ENCODE assay signal across 8 cellular contexts in genomic region chr20:5119435-5120188, GRCh38. TPM values are rescaled to one million over a fixed set of nuclear protein-coding genes. Genes with fewer than 3 reads are reported as not detected.
DNase-seq lines count a peak whose midpoint lies in the region; ATAC-seq, FAIRE-seq and TF ChIP-seq lines count a peak whose summit lies in the region.

Gene PCNA, minus strand, starts transcription at chr20:5119958. Its CDS starts 160 bp downstream, at chr20:5119798.

- no peaks in the 10 kb centered on the region for H3K27me3 ChIP-seq in bronchial epithelial cell (ENCODE audit: control insufficient read depth, insufficient read depth, low read length)
- no peaks in the 10 kb centered on the region for H3K27me3 ChIP-seq in iPS-20b (ENCODE audit: insufficient read depth, low read length)
- no peaks in the 10 kb centered on the region for H3K27me3 ChIP-seq in small intestine (ENCODE audit: control insufficient read depth in 2 of 2, insufficient read depth in 2 of 2, low read length in 2 of 2)

- peak within 1 kb of the TSS; percentile 100 for H3K27ac ChIP-seq in iPS-20b (ENCODE audit: low read length)
- H3K27ac ChIP-seq in small intestine (ENCODE audit: low read depth in 1 of 2, low read length in 1 of 2): peak within 1 kb of the TSS; percentile 62 to 92

- H3K9me3 ChIP-seq in iPS-20b (ENCODE audit: insufficient read depth, low read depth, low read length) (no peaks in the 10 kb centered on the region), small intestine (ENCODE audit: control insufficient read depth, low read depth) (no peaks in the 10 kb centered on the region)

- H3K4me1 ChIP-seq in iPS-20b (ENCODE audit: insufficient read depth, low read length) (peaks cover 12% of the 10 kb centered on the region; the same call in 1 of the 2 replicates), small intestine (ENCODE audit: control insufficient read depth in 2 of 2, insufficient read depth in 1 of 2, low read depth in 1 of 2, low read length in 1 of 2) (peaks cover 3% of the 10 kb centered on the region in 2 donors)

- peak; percentile 71 for DNase-seq in AG04449 (ENCODE audit: low read depth, low spot score)
- DNase-seq in NCI-H2227 treated with DMSO at 0.1 percent for 48 hours (lab: John Stamatoyannopoulos, UW): peak; percentile 98
- DNase-seq in bronchial epithelial cell (ENCODE audit: low read depth): peak; percentile 93
- peak; percentile 99 for DNase-seq in small intestine

- TF ChIP-seq CTCF in AG04449 (IDR thresholded peaks at IDR 0.05; ENCODE audit: insufficient read depth, low read length, missing control alignments) (no peak), WI38 (IDR thresholded peaks at IDR 0.05; ENCODE audit: low read depth, low read length) (no peak), bronchial epithelial cell (IDR thresholded peaks at IDR 0.05; ENCODE audit: insufficient read depth, low read length, severe bottlenecking) (no peak)

- FAIRE-seq in bronchial epithelial cell (lab: Jason Lieb, UNC) (no peak), small intestine (lab: Jason Lieb, UNC) (no peak)

- peak; percentile 96 for ATAC-seq in GM18907 (IDR thresholded peaks at IDR 0.05; ENCODE audit: unreplicated experiment)
- peak; percentile 95 for ATAC-seq in HG03159 (IDR thresholded peaks at IDR 0.05; ENCODE audit: unreplicated experiment)

- H3K36me3 ChIP-seq in bronchial epithelial cell (ENCODE audit: control insufficient read depth, insufficient read depth, low read length): peaks cover 8% of the 10 kb centered on the region
- peaks cover 45% of the 10 kb centered on the region for H3K36me3 ChIP-seq in iPS-20b (ENCODE audit: insufficient read depth, low read depth, low read length)
- H3K36me3 ChIP-seq in small intestine (ENCODE audit: control insufficient read depth in 2 of 2, insufficient read depth in 2 of 2, low read length in 2 of 2): peaks cover 4 to 5% of the 10 kb centered on the region in 2 donors

- CTCF ChIA-PET in AG04449 (lab: Yijun Ruan, JAX): interaction anchor here (1.0 to 3.3 kb wide), 5 partner anchors 9 to 74 kb away, joined by 4 to 30 read pairs (median 5); no protein-coding TSS in a partner anchor

- WGBS in small intestine, 3 donors: 0% methylated on average over 47 to 72 of the region's 72 CpGs

- peak within 1 kb of the TSS; percentile 95 for H3K4me3 ChIP-seq in AG04449 (ENCODE audit: low read depth, low read length)
- H3K4me3 ChIP-seq in WI38 (ENCODE audit: low read depth, low read length): peak within 1 kb of the TSS; percentile 71
- peak within 1 kb of the TSS; percentile 55 for H3K4me3 ChIP-seq in bronchial epithelial cell (ENCODE audit: low read depth, low read length)
- H3K4me3 ChIP-seq in iPS-20b (ENCODE audit: low read length): peak within 1 kb of the TSS; percentile 98
- peak within 1 kb of the TSS; percentile 43 to 64 for H3K4me3 ChIP-seq in small intestine (ENCODE audit: low read depth in 1 of 2, low read length in 2 of 2)

- POLR2A ChIA-PET in AG04449 (lab: Yijun Ruan, JAX): interaction anchor here (1.0 to 1.2 kb wide), 3 partner anchors 9 to 49 kb away, joined by 3 read pairs; no protein-coding TSS in a partner anchor

- peak within 1 kb of the TSS; percentile 100 for H3K9ac ChIP-seq in iPS-20b (ENCODE audit: low read depth, low read length)

RNA-seq across cellular contexts. Expression of gene PCNA, which starts in this region (rescaled TPM):
- 43.7 and 60.8 TPM in 2 replicates for total RNA-seq in bronchial epithelial cell
- 100 to 1,000 TPM in 1 of 3 donors, 10 to 100 TPM in 2; 57.6 to 144 (median 77.8) TPM for polyA plus RNA-seq in small intestine

Comparison
In these comparisons a context has a peak if more than half of its experiments do, and no peak if none do; other contexts are left out.
1. Peak in every context shown above with its lines: DNase-seq, ATAC-seq, H3K4me3 ChIP-seq and H3K27ac ChIP-seq.